ENCODE assay signal across 23 cellular contexts in the genomic region with DNA sequence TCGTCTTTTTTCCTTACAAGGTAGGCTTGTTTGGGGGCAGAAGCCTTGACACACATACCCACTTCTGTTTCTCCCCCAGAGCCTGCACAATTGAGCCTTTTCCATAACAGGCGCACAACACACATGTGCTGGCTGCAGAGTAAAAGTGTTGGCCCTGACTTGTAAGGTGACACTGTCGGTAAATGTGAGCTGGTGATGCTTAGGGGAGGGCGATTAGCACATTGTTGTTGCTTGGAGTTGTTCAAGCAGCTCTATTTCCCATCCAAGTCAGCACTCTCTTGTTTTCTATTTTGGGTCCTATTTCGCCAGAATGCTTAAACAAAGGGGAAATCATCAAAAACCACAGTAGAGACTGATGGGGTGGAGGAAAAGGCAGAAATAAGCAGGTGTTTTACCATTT. TPM values are rescaled to one million over a fixed set of nuclear protein-coding genes. Genes with fewer than 3 reads are reported as not detected.
DNase-seq lines count a peak whose midpoint lies in the region; ATAC-seq and TF ChIP-seq lines count a peak whose summit lies in the region.
"Had no signal": no experiment of that assay in that cellular context is flagged by ENCODE, and none has a peak within 500 bp of the region (broad histone marks: within the 10 kb centered on the region; RNA-seq: fewer than 3 reads in every experiment).

No MANE protein-coding gene starts in this region.

- H3K4me1 Mint-ChIP-seq in naive B cell: peaks cover 31 to 61% (median 51%) of the 10 kb centered on the region in 3 donors

- no TSS peak for BruUV-seq in OCI-LY7 (replicated peaks; lab: Mats Ljungman, UMichigan)

- H3K4me2 ChIP-seq in DOHH2 (ENCODE audit: low read length) (peak overlapping the region; percentile 28), MM.1S (ENCODE audit: low read depth, low read length) (peak overlapping the region; percentile 36), OCI-LY7 (ENCODE audit: low read length) (peak overlapping the region; percentile 32)
- H3K4me2 ChIP-seq: hepatocyte had no signal

- H3K9me3 Mint-ChIP-seq in naive B cell: peaks cover 0 to 2% (median 0%) of the 10 kb centered on the region in 7 donors
- H3K9me3 Mint-ChIP-seq: activated T-helper 1 cell treated with anti-CD3 and anti-CD28 coated beads, Interleukin-12 subunit alpha, Interleukin-12 subunit beta, Interleukin-2, Interleukin-4 antibody, amounts not matched to agents 30 ng/mL and 10 ng/mL and 1 ng/mL, durations not matched to agents 14 hours and 24 hours and 36 hours; natural killer cell treated with Interleukin-12 subunit alpha and Interleukin-12 subunit beta and Interleukin-15 and Interleukin-18, amount 100 ng/mL, for 72 hours; stimulated activated effector memory CD8-positive, alpha-beta T cell treated with anti-CD3 and anti-CD28 coated beads, Interleukin-12 subunit alpha, Interleukin-12 subunit beta, amount 100 ng/mL, for 72 hours; T-helper 1 cell treated with Interleukin-12 subunit alpha and Interleukin-12 subunit beta and Interleukin-4 antibody, amounts not matched to agents 30 μg/mL and 1 μg/mL, for 36 hours had no signal

- peaks cover 3% of the 10 kb centered on the region; the same call in 1 of the 2 replicates for H3K27me3 ChIP-seq in DOHH2 (ENCODE audit: control insufficient read depth, low read length)
- H3K27me3 ChIP-seq in MM.1S (replicated peaks; ENCODE audit: insufficient read depth, low read length): no peaks in the 10 kb centered on the region
- H3K27me3 ChIP-seq: colonic mucosa, esophagus muscularis mucosa, hepatocyte, left lung, Peyer's patch had no signal

- no peaks in the 10 kb centered on the region for H3K36me3 ChIP-seq in DOHH2 (ENCODE audit: control insufficient read depth, low read length)
- H3K36me3 ChIP-seq in MM.1S (replicated peaks; ENCODE audit: insufficient read depth, low read length): no peaks in the 10 kb centered on the region
- H3K36me3 ChIP-seq in OCI-LY7 (ENCODE audit: insufficient read depth, low read length): no peaks in the 10 kb centered on the region
- H3K36me3 ChIP-seq: colonic mucosa, esophagus muscularis mucosa, left lung, Peyer's patch had no signal

- TF ChIP-seq CTCF in DOHH2 (IDR thresholded peaks at IDR 0.05; ENCODE audit: low read depth, low read length, poor library complexity, severe bottlenecking) (no peak), MM.1S (IDR thresholded peaks at IDR 0.05; ENCODE audit: low read length) (no peak), OCI-LY7 (conservative IDR thresholded peaks at IDR 0.05; ENCODE audit: low read length) (no peak), GM20000 (IDR thresholded peaks at IDR 0.05; ENCODE audit: extremely low read depth, missing control alignments) (no peak)

- H3F3A ChIP-seq in DOHH2 (ENCODE audit: control insufficient read depth, insufficient read depth) (no peaks in the 10 kb centered on the region), MM.1S (ENCODE audit: insufficient read depth, low read length) (peaks cover 7% of the 10 kb centered on the region; the same call in 1 of the 2 replicates)

- H2AFZ ChIP-seq in MM.1S (ENCODE audit: low read length) (no peak overlapping the region), OCI-LY7 (ENCODE audit: low read length) (peak overlapping the region; percentile 12; the same call in 1 of the 2 replicates)
- H2AFZ ChIP-seq: GM23248, hepatocyte had no signal

- H3K9me3 ChIP-seq in DOHH2 (ENCODE audit: control insufficient read depth, insufficient read depth, low read length): no peaks in the 10 kb centered on the region
- no peaks in the 10 kb centered on the region for H3K9me3 ChIP-seq in MM.1S (replicated peaks; ENCODE audit: insufficient read depth, low read length)
- no peaks in the 10 kb centered on the region for H3K9me3 ChIP-seq in OCI-LY7 (ENCODE audit: low read length)
- H3K9me3 ChIP-seq: colonic mucosa, esophagus muscularis mucosa, left lung, Peyer's patch had no signal

- DNase-seq in MM.1S (peak; percentile 50), OCI-LY7 (ENCODE audit: low spot score) (no peak), naive B cell (no peak), DMS 273 (lab: John Stamatoyannopoulos, UW; ENCODE audit: unreplicated experiment) (no peak), GM20000 (ENCODE audit: low spot score) (no peak)
- no peak for DNase-seq in effector CD4-positive, alpha-beta T cell
- DNase-seq: activated CD4-positive, alpha-beta T cell treated with anti-CD3 and anti-CD28 coated beads, Interleukin-2, amount 50 U/mL, for 4 hours; anterior cingulate cortex; C1 segment of cervical spinal cord; colonic mucosa; GM23248; left lung; Peyer's patch; stimulated activated CD4-positive, alpha-beta T cell treated with anti-CD3 and anti-CD28 coated beads, Interleukin-4, amount 100 ng/mL, for 4 hours had no signal

- H3K27ac ChIP-seq in DOHH2 (ENCODE audit: low read depth, low read length) (no peak overlapping the region), MM.1S (ENCODE audit: low read length) (no peak overlapping the region), OCI-LY7 (ENCODE audit: low read depth, low read length, poor library complexity, severe bottlenecking) (no peak overlapping the region)
- H3K27ac ChIP-seq: colonic mucosa, esophagus muscularis mucosa, GM23248, hepatocyte, left lung, Peyer's patch had no signal

- no peak overlapping the region for H3K9ac ChIP-seq in MM.1S (ENCODE audit: low read length)
- H3K9ac ChIP-seq: GM23248 had no signal

- no peaks in the 10 kb centered on the region for H3K79me2 ChIP-seq in DOHH2 (ENCODE audit: control insufficient read depth, low read length)
- H3K79me2 ChIP-seq in MM.1S (ENCODE audit: low read length): no peaks in the 10 kb centered on the region
- no peaks in the 10 kb centered on the region for H3K79me2 ChIP-seq in OCI-LY7 (ENCODE audit: insufficient read depth, low read depth, low read length)
- H3K79me2 ChIP-seq: hepatocyte had no signal

- peak; percentile 76 to 77 for ATAC-seq in naive B cell (ENCODE audit: low read depth in 2 of 2)
- no peak for ATAC-seq in SK-N-SH treated with all-trans-retinoic acid at 6 μM for 48 hours
- ATAC-seq: left lung; natural killer cell treated with Interleukin-12 subunit alpha and Interleukin-12 subunit beta and Interleukin-15 and Interleukin-18, amount 100 ng/mL, for 72 hours; sciatic nerve; stimulated activated effector memory CD8-positive, alpha-beta T cell treated with anti-CD3 and anti-CD28 coated beads, Interleukin-12 subunit alpha, Interleukin-12 subunit beta, amount 100 ng/mL, for 72 hours had no signal

- H3K27me3 Mint-ChIP-seq in naive B cell: no peaks in the 10 kb centered on the region

- CTCF ChIA-PET in OCI-LY7 (lab: Charles Lee; ENCODE audit: unreplicated experiment): no interaction called here

- H3K36me3 Mint-ChIP-seq in naive B cell: no peaks in the 10 kb centered on the region
- H3K36me3 Mint-ChIP-seq: natural killer cell treated with Interleukin-12 subunit alpha and Interleukin-12 subunit beta and Interleukin-15 and Interleukin-18, amount 100 ng/mL, for 72 hours; stimulated activated effector memory CD8-positive, alpha-beta T cell treated with anti-CD3 and anti-CD28 coated beads, Interleukin-12 subunit alpha, Interleukin-12 subunit beta, amount 100 ng/mL, for 72 hours had no signal

- H3K4me3 ChIP-seq in DOHH2 (ENCODE audit: low read length) (no peak overlapping the region), MM.1S (ENCODE audit: low read length) (no peak overlapping the region), OCI-LY7 (ENCODE audit: low read depth, low read length, poor library complexity, severe bottlenecking) (no peak overlapping the region)
- H3K4me3 ChIP-seq: colonic mucosa, esophagus muscularis mucosa, GM23248, hepatocyte, left lung, Peyer's patch had no signal

- intact Hi-C loops in OCI-LY7 (cut with micrococcal nuclease; ENCODE audit: unreplicated experiment): loop anchor here (10.0 kb wide), 1 partner anchor 164 kb away; a partner anchor contains a TSS

- H3K4me1 ChIP-seq in DOHH2 (ENCODE audit: control insufficient read depth, low read length): peaks cover 13% of the 10 kb centered on the region
- H3K4me1 ChIP-seq in MM.1S (ENCODE audit: low read length): peaks cover 8% of the 10 kb centered on the region
- peaks cover 16% of the 10 kb centered on the region for H3K4me1 ChIP-seq in OCI-LY7 (ENCODE audit: insufficient read depth, low read length, poor library complexity, severe bottlenecking)
- H3K4me1 ChIP-seq: colonic mucosa, Peyer's patch had no signal

- POLR2A ChIA-PET in OCI-LY7 (lab: Charles Lee): no interaction called here

- no peaks in the 10 kb centered on the region for H4K20me1 ChIP-seq in DOHH2 (ENCODE audit: control insufficient read depth, insufficient read depth, low read depth, low read length)
- no peaks in the 10 kb centered on the region for H4K20me1 ChIP-seq in MM.1S (ENCODE audit: insufficient read depth, low read length)
- no peaks in the 10 kb centered on the region for H4K20me1 ChIP-seq in OCI-LY7 (ENCODE audit: insufficient read depth, low read length)

- peak overlapping the region; percentile 14 to 82 (median 69) for H3K27ac Mint-ChIP-seq in naive B cell
- H3K27ac Mint-ChIP-seq: activated T-helper 1 cell treated with anti-CD3 and anti-CD28 coated beads, Interleukin-12 subunit alpha, Interleukin-12 subunit beta, Interleukin-2, Interleukin-4 antibody, amounts not matched to agents 30 ng/mL and 10 ng/mL and 1 ng/mL, durations not matched to agents 14 hours and 24 hours and 36 hours; natural killer cell treated with Interleukin-12 subunit alpha and Interleukin-12 subunit beta and Interleukin-15 and Interleukin-18, amount 100 ng/mL, for 72 hours; stimulated activated effector memory CD8-positive, alpha-beta T cell treated with anti-CD3 and anti-CD28 coated beads, Interleukin-12 subunit alpha, Interleukin-12 subunit beta, amount 100 ng/mL, for 72 hours; T-helper 1 cell treated with Interleukin-12 subunit alpha and Interleukin-12 subunit beta and Interleukin-4 antibody, amounts not matched to agents 30 μg/mL and 1 μg/mL, for 36 hours had no signal

- peak overlapping the region in 7 of 8 donors; percentile 33 to 85 (median 67) for H3K4me3 Mint-ChIP-seq in naive B cell
- H3K4me3 Mint-ChIP-seq: activated T-helper 1 cell treated with anti-CD3 and anti-CD28 coated beads, Interleukin-12 subunit alpha, Interleukin-12 subunit beta, Interleukin-2, Interleukin-4 antibody, amounts not matched to agents 30 ng/mL and 10 ng/mL and 1 ng/mL, durations not matched to agents 14 hours and 24 hours and 36 hours; natural killer cell treated with Interleukin-12 subunit alpha and Interleukin-12 subunit beta and Interleukin-15 and Interleukin-18, amount 100 ng/mL, for 72 hours; stimulated activated effector memory CD8-positive, alpha-beta T cell treated with anti-CD3 and anti-CD28 coated beads, Interleukin-12 subunit alpha, Interleukin-12 subunit beta, amount 100 ng/mL, for 72 hours; T-helper 1 cell treated with Interleukin-12 subunit alpha and Interleukin-12 subunit beta and Interleukin-4 antibody, amounts not matched to agents 30 μg/mL and 1 μg/mL, for 36 hours had no signal

- H3K9me2 ChIP-seq in DOHH2 (replicated peaks; ENCODE audit: control insufficient read depth, low read length): no peaks in the 10 kb centered on the region
- H3K9me2 ChIP-seq in MM.1S (replicated peaks; ENCODE audit: insufficient read depth, low read length): no peaks in the 10 kb centered on the region
- H3K9me2 ChIP-seq in OCI-LY7 (ENCODE audit: insufficient read depth, low read length): no peaks in the 10 kb centered on the region

RNA-seq across cellular contexts. Expression of a gene that starts 51.9 kb away (rescaled TPM):
- total RNA-seq in OCI-LY7 (2014; rRNA removed; shearing (Covaris generic)): 4.5 and 5.4 TPM in 2 replicates
- 24.9 and 28.3 TPM in 2 replicates for total RNA-seq in OCI-LY7 (2022)
- 10 to 100 TPM in 4 of 6 donors, 1 to 10 TPM in 2; 4.3 to 15.1 (median 11.6) TPM for polyA plus RNA-seq in naive B cell (ENCODE audit: low read depth in 6 of 6)
